In the genomic region with DNA sequence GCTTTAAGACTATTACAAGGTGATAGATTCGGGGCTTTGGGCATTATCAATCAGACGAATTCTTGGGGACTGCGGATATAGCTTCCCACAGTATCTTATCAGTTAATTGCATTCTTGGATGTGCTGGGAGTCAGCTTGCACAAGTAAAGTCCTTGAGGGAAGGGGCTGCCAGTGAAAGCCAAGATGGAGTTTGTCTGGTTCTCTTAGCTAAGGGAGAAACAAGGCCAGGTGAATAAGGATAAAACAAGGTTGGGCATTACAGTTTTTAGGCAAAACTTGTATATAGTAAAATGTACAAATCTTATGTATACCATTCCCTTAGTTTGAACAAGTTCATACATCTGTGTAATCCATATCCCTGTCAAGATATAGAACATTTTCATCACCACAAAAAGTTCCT, we compare ENCODE assay signal across 17 cellular contexts. TPM values are rescaled to one million over a fixed set of nuclear protein-coding genes. Genes with fewer than 3 reads are reported as not detected.
DNase-seq lines count a peak whose midpoint lies in the region; ATAC-seq and TF ChIP-seq lines count a peak whose summit lies in the region.
"Had no signal": no experiment of that assay in that cellular context is flagged by ENCODE, and none has a peak within 500 bp of the region (broad histone marks: within the 10 kb centered on the region; RNA-seq: fewer than 3 reads in every experiment).

No MANE protein-coding gene starts in this region.

- H3K79me2 ChIP-seq in Loucy (ENCODE audit: insufficient read depth, low read length): peaks cover 91% of the 10 kb centered on the region

- H3F3A ChIP-seq in Loucy (ENCODE audit: low read depth): peaks cover 14% of the 10 kb centered on the region

- peaks cover 3 to 5% of the 10 kb centered on the region in 2 donors for H3K36me3 Mint-ChIP-seq in activated T-cell treated with anti-CD3 and anti-CD28 coated beads, Interleukin-2, amount 50 U/mL, for 72 hours (ENCODE audit: insufficient read depth in 2 of 2)
- peaks cover 41% of the 10 kb centered on the region for H3K36me3 Mint-ChIP-seq in endodermal cell (ENCODE audit: low read depth)
- peaks cover 4% of the 10 kb centered on the region for H3K36me3 Mint-ChIP-seq in osteocyte (ENCODE audit: unreplicated experiment)

- H3K9me3 ChIP-seq in Loucy (ENCODE audit: insufficient read depth, low read depth, low read length): no peaks in the 10 kb centered on the region
- peaks cover 33% of the 10 kb centered on the region for H3K9me3 ChIP-seq in endodermal cell (ENCODE audit: control insufficient read depth, low read length)
- no peaks in the 10 kb centered on the region for H3K9me3 ChIP-seq in psoas muscle

- TF ChIP-seq CTCF in Loucy (conservative IDR thresholded peaks at IDR 0.05; ENCODE audit: low read length): no peak
- no peak for TF ChIP-seq CTCF in endodermal cell (conservative IDR thresholded peaks at IDR 0.05)
- TF ChIP-seq CTCF in psoas muscle (IDR thresholded peaks at IDR 0.05): no peak
- TF ChIP-seq CTCF in osteocyte (IDR thresholded peaks at IDR 0.05): no peak

- H3K4me3 ChIP-seq in Loucy (ENCODE audit: low read length, poor library complexity, severe bottlenecking): peak overlapping the region; percentile 75
- peak overlapping the region; percentile 47 for H3K4me3 ChIP-seq in endodermal cell (ENCODE audit: low read length)
- no peak overlapping the region for H3K4me3 ChIP-seq in psoas muscle

- peaks cover 66% of the 10 kb centered on the region for H3K4me1 Mint-ChIP-seq in activated T-cell treated with anti-CD3 and anti-CD28 coated beads, Interleukin-2, amount 50 U/mL, for 72 hours (ENCODE audit: low read depth)
- H3K4me1 Mint-ChIP-seq in endodermal cell (peaks cover 45% of the 10 kb centered on the region), osteocyte (ENCODE audit: unreplicated experiment) (peaks cover 26% of the 10 kb centered on the region)

- H3K4me3 Mint-ChIP-seq in activated T-cell treated with anti-CD3 and anti-CD28 coated beads, Interleukin-2, amount 50 U/mL, for 72 hours: no peak overlapping the region
- H3K4me3 Mint-ChIP-seq in endodermal cell (peak overlapping the region; percentile 13), osteocyte (ENCODE audit: unreplicated experiment) (no peak overlapping the region)

- H3K4me1 ChIP-seq in Loucy (ENCODE audit: insufficient read depth, low read length, poor library complexity, severe bottlenecking) (peaks cover 81% of the 10 kb centered on the region), endodermal cell (ENCODE audit: control insufficient read depth, insufficient read depth, low read length) (peaks cover 3% of the 10 kb centered on the region), psoas muscle (peaks cover 40% of the 10 kb centered on the region)

- 24% methylated on average over 3 of the region's 3 CpGs; no CpG with 5 or more reads in 1 of the 2 experiments for WGBS in endodermal cell (ENCODE audit: insufficient coverage in 1 of 2, insufficient read length in 1 of 2), 2 experiments
- WGBS in psoas muscle, 3 donors: 89 to 90% (median 89%) methylated on average over 3 of the region's 3 CpGs

- no peaks in the 10 kb centered on the region for H3K27me3 Mint-ChIP-seq in activated T-cell treated with anti-CD3 and anti-CD28 coated beads, Interleukin-2, amount 50 U/mL, for 72 hours (ENCODE audit: low read depth)
- H3K27me3 Mint-ChIP-seq in endodermal cell (ENCODE audit: insufficient read depth): no peaks in the 10 kb centered on the region
- no peaks in the 10 kb centered on the region for H3K27me3 Mint-ChIP-seq in osteocyte (ENCODE audit: unreplicated experiment)

- H3K27me3 ChIP-seq in Loucy (ENCODE audit: insufficient read depth, low read length, poor library complexity, severe bottlenecking) (no peaks in the 10 kb centered on the region), endodermal cell (ENCODE audit: control insufficient read depth, insufficient read depth, low read length, poor library complexity, severe bottlenecking) (no peaks in the 10 kb centered on the region), psoas muscle (ENCODE audit: insufficient read depth in 3 of 3, low read length in 2 of 3) (no peaks in the 10 kb centered on the region)

- H3K9ac ChIP-seq in Loucy (ENCODE audit: low read depth, low read length, poor library complexity, severe bottlenecking) (peak overlapping the region; percentile 72), endodermal cell (ENCODE audit: extremely low read depth, low read length, poor library complexity, severe bottlenecking) (peak overlapping the region; percentile 36)

- peaks cover 43% of the 10 kb centered on the region for H4K20me1 ChIP-seq in Loucy (ENCODE audit: insufficient read depth, low read length, poor library complexity, severe bottlenecking)

- H3K27ac Mint-ChIP-seq in activated T-cell treated with anti-CD3 and anti-CD28 coated beads, Interleukin-2, amount 50 U/mL, for 72 hours: peak overlapping the region; percentile 64
- H3K27ac Mint-ChIP-seq in endodermal cell (peak overlapping the region; percentile 91), osteocyte (ENCODE audit: unreplicated experiment) (no peak overlapping the region)

- H3K9me3 Mint-ChIP-seq in activated T-cell treated with anti-CD3 and anti-CD28 coated beads, Interleukin-2, amount 50 U/mL, for 72 hours: no peaks in the 10 kb centered on the region
- peaks cover 22% of the 10 kb centered on the region for H3K9me3 Mint-ChIP-seq in endodermal cell
- H3K9me3 Mint-ChIP-seq in osteocyte (ENCODE audit: unreplicated experiment): no peaks in the 10 kb centered on the region

- H3K9me2 ChIP-seq in Loucy (replicated peaks; ENCODE audit: low read depth, low read length): no peaks in the 10 kb centered on the region

- no peak for ATAC-seq in activated T-cell treated with anti-CD3 and anti-CD28 coated beads, Interleukin-2, amount 50 U/mL, for 72 hours (replicated peaks in 1 of 2)
- ATAC-seq in psoas muscle: no peak

- no peak overlapping the region for H2AFZ ChIP-seq in Loucy (ENCODE audit: low read length)

- intact Hi-C loops in psoas muscle (cut with DNase I): loop anchor here (5.0 to 10.0 kb wide), 2 partner anchors 36 to 308 kb away; partner anchors contain the start of gene KTN1 (in 1 of the 2)

- no peaks in the 10 kb centered on the region for H3K36me3 ChIP-seq in Loucy (ENCODE audit: insufficient read depth, low read length)
- H3K36me3 ChIP-seq in endodermal cell (ENCODE audit: control insufficient read depth, insufficient read depth, low read length): peaks cover 47% of the 10 kb centered on the region
- H3K36me3 ChIP-seq in psoas muscle (ENCODE audit: insufficient read depth in 1 of 2, low read depth in 1 of 2): peaks cover 0 to 3% of the 10 kb centered on the region in 2 donors

- peak overlapping the region; percentile 85 for H3K4me2 ChIP-seq in Loucy (ENCODE audit: low read depth, low read length, poor library complexity, severe bottlenecking)

- DNase-seq in activated T-cell treated with anti-CD3 and anti-CD28 coated beads, Interleukin-2, amount 50 U/mL, for 72 hours: no peak
- no peak for DNase-seq in activated T-cell treated with anti-CD3 and anti-CD28 coated beads, Interleukin-2, amount 50 U/mL, for 48 hours
- no peak for DNase-seq in endodermal cell
- DNase-seq in psoas muscle: no peak
- no peak for DNase-seq in HT-29 (ENCODE audit: low spot score)
- no peak for DNase-seq in DMS79 treated with DMSO at 0.1 percent for 48 hours (lab: John Stamatoyannopoulos, UW)
- no peak for DNase-seq in osteocyte (ENCODE audit: extremely low spot score, unreplicated experiment)
- DNase-seq: 8988T, IMR-90, NCI-H1105, NCI-H2081, NCI-H2171 treated with DMSO at 0.1 percent for 48 hours, NCI-H446 treated with DMSO at 0.1 percent for 48 hours, NCI-H69, OCI-M1, Right ventricle myocardium superior had no signal

- H3K27ac ChIP-seq in endodermal cell (ENCODE audit: low read depth, low read length) (no peak overlapping the region), psoas muscle (peak overlapping the region; percentile 54)

RNA-seq across cellular contexts. Expression of gene FBXO34, which starts 5.5 kb away (rescaled TPM):
- 10 to 100 TPM; 28.8 to 29.9 TPM for total RNA-seq in activated T-cell treated with anti-CD3 and anti-CD28 coated beads, Interleukin-2, amount 50 U/mL, for 72 hours
- total RNA-seq in endodermal cell (10 to 100 TPM; 44.1 to 51.6 TPM), psoas muscle (10 to 100 TPM; 22.6 to 57.4 (median 31.0) TPM), osteocyte (16.4 and 17.0 TPM in 2 replicates)
- 17.3 TPM for polyA plus RNA-seq in endodermal cell (2013, experiment 1 of 2)
- 19.2 TPM for polyA plus RNA-seq in endodermal cell (2013, experiment 2 of 2)
- polyA plus RNA-seq in psoas muscle: 10 to 100 TPM in 2 of 3 donors, 1 to 10 TPM in 1; 6.1 to 25.8 (median 23.3) TPM
- total RNA-seq in HT-29 (2014; rRNA removed; shearing (Covaris generic)): 9.9 and 10.7 TPM in 2 replicates
